ENCODE assay signal across 1 cellular context in genomic region chr15:100588638-100589242, GRCh38.
TF ChIP-seq lines count a peak whose summit lies in the region.

No MANE protein-coding gene starts in this region.

TF ChIP-seq in HCT116, 20 proteins besides CTCF, POLR2A, EP300 and RAD21 (continued from another document):
- no peak for TF ChIP-seq YY1 (IDR thresholded peaks at IDR 0.05; ENCODE audit: extremely low read depth, insufficient replicate concordance, low read depth, low read length)
